In the genomic region with DNA sequence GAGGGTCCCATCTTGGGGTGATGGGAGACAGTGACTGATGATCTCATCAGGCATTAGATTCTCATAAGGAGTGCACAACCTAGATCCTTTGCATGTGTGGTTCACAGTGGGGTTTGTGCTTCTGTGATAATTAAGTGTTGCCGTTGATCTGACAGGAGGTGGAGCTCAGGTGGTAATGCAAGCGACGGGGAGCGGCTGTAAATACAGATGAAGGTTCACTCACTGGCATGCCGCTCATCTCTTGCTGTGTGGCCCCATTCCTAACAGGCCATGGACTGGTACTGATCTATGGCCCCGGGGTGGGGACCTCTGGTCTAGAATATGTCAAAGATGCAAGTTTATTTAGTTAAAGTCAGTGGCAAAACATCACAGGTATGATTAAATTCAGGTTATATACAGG, we compare ENCODE assay signal across 21 cellular contexts. TPM values are rescaled to one million over a fixed set of nuclear protein-coding genes. Genes with fewer than 3 reads are reported as not detected.
A peak's percentile ranks its signal among the peaks of the same experiment; 100 is the strongest.
DNase-seq lines count a peak whose midpoint lies in the region; ATAC-seq, FAIRE-seq and TF ChIP-seq lines count a peak whose summit lies in the region.
"Had no signal": no experiment of that assay in that cellular context is flagged by ENCODE, and none has a peak within 500 bp of the region (broad histone marks: within the 10 kb centered on the region; RNA-seq: fewer than 3 reads in every experiment).

No MANE protein-coding gene starts in this region.

- no peak for DNase-seq in activated naive CD8-positive, alpha-beta T cell treated with anti-CD3 and anti-CD28 coated beads for 36 hours
- no peak for DNase-seq in activated naive CD8-positive, alpha-beta T cell treated with anti-CD3 and anti-CD28 coated beads, Interleukin-2, amount 50 U/mL, for 24 hours
- DNase-seq in Peyer's patch, result peak in 2 of 3 donors; percentile 64 to 68
- DNase-seq in keratinocyte (ENCODE audit: low read depth, low spot score), result no peak
- peak; percentile 77 for DNase-seq in small intestine
- no peak for DNase-seq in DMS 273 treated with DMSO at 0.1 percent for 48 hours (lab: John Stamatoyannopoulos, UW)
- DNase-seq in Ammon's horn (ENCODE audit: low spot score), result no peak
- DNase-seq: C1 segment of cervical spinal cord, GDM1, GM23248, HCEC 1CT, KBM-7, NCI-H1436, NCI-H2029 treated with DMSO at 0.1 percent for 48 hours, NCI-H226, NCI-H524 treated with DMSO at 0.1 percent for 48 hours, PC-3 had no signal

- no peak for TF ChIP-seq POLR2A in Peyer's patch (IDR thresholded peaks at IDR 0.05)

- TF ChIP-seq CTCF in Peyer's patch (IDR thresholded peaks at IDR 0.05) (no peak), keratinocyte (optimal IDR thresholded peaks at IDR 0.05 in 1 of 3, IDR thresholded peaks at IDR 0.05 in 1 of 3, conservative IDR thresholded peaks at IDR 0.05 in 1 of 3; ENCODE audit: extremely low read depth in 1 of 3, insufficient read depth in 2 of 3, low read length in 3 of 3) (peak in 1 of 3 experiments; percentile 22)

- H3K36me3 ChIP-seq in Peyer's patch (no peaks in the 10 kb centered on the region), keratinocyte (ENCODE audit: control insufficient read depth in 2 of 2, extremely low read depth in 1 of 2, insufficient read depth in 2 of 2, low read length in 2 of 2) (no peaks in the 10 kb centered on the region), small intestine (ENCODE audit: control insufficient read depth in 2 of 2, insufficient read depth in 2 of 2, low read length in 2 of 2) (no peaks in the 10 kb centered on the region)

- H3K9me3 ChIP-seq in Peyer's patch (no peaks in the 10 kb centered on the region), keratinocyte (ENCODE audit: control insufficient read depth, low read depth, low read length) (no peaks in the 10 kb centered on the region), small intestine (ENCODE audit: control insufficient read depth, low read depth) (no peaks in the 10 kb centered on the region)

- no peaks in the 10 kb centered on the region for H4K20me1 ChIP-seq in keratinocyte (ENCODE audit: control insufficient read depth, extremely low read depth, insufficient read depth, low read length)

- no peaks in the 10 kb centered on the region for H3K9me3 Mint-ChIP-seq in activated naive CD8-positive, alpha-beta T cell treated with anti-CD3 and anti-CD28 coated beads for 36 hours
- H3K9me3 Mint-ChIP-seq in activated naive CD8-positive, alpha-beta T cell treated with anti-CD3 and anti-CD28 coated beads, Interleukin-2, amount 50 U/mL, for 24 hours, result no peaks in the 10 kb centered on the region

- H3K4me1 Mint-ChIP-seq in activated naive CD8-positive, alpha-beta T cell treated with anti-CD3 and anti-CD28 coated beads for 36 hours, result peaks cover 50% of the 10 kb centered on the region
- H3K4me1 Mint-ChIP-seq in activated naive CD8-positive, alpha-beta T cell treated with anti-CD3 and anti-CD28 coated beads, Interleukin-2, amount 50 U/mL, for 24 hours, result peaks cover 60% of the 10 kb centered on the region

- H3K4me3 ChIP-seq in Peyer's patch, result no peak overlapping the region
- no peak overlapping the region for H3K4me3 ChIP-seq in keratinocyte (ENCODE audit: control insufficient read depth in 2 of 3, extremely low read depth in 1 of 3, insufficient read depth in 2 of 3, low read depth in 1 of 3, low read length in 3 of 3)
- H3K4me3 ChIP-seq in small intestine (ENCODE audit: low read depth in 1 of 2, low read length in 2 of 2), result no peak overlapping the region
- H3K4me3 ChIP-seq: GM12878, GM23248 had no signal

- ATAC-seq in activated naive CD8-positive, alpha-beta T cell treated with anti-CD3 and anti-CD28 coated beads, Interleukin-2, amount 50 U/mL, for 24 hours, result no peak
- ATAC-seq in HG03342 (IDR thresholded peaks at IDR 0.05; ENCODE audit: unreplicated experiment), result no peak
- ATAC-seq: GM12878, PC-3 had no signal

- H3K27me3 ChIP-seq in Peyer's patch (no peaks in the 10 kb centered on the region), keratinocyte (ENCODE audit: control insufficient read depth, extremely low read depth, insufficient read depth, low read length) (no peaks in the 10 kb centered on the region), small intestine (ENCODE audit: control insufficient read depth in 2 of 2, insufficient read depth in 2 of 2, low read length in 2 of 2) (no peaks in the 10 kb centered on the region)

- H3K4me1 ChIP-seq in Peyer's patch, result peaks cover 0 to 19% (median 0%) of the 10 kb centered on the region in 4 donors
- peaks cover 13% of the 10 kb centered on the region for H3K4me1 ChIP-seq in keratinocyte (ENCODE audit: control insufficient read depth, extremely low read depth, insufficient read depth, low read length)
- H3K4me1 ChIP-seq in small intestine (ENCODE audit: control insufficient read depth in 2 of 2, insufficient read depth in 1 of 2, low read depth in 1 of 2, low read length in 1 of 2), result no peaks in the 10 kb centered on the region

- dilution Hi-C loops in keratinocyte (cut with MboI; ENCODE audit: extremely low pct_ligation_motif_present, low sequenced_read_pairs), result no loop called here

- peak overlapping the region; percentile 0 for H3K27ac Mint-ChIP-seq in activated naive CD8-positive, alpha-beta T cell treated with anti-CD3 and anti-CD28 coated beads for 36 hours
- H3K27ac Mint-ChIP-seq in activated naive CD8-positive, alpha-beta T cell treated with anti-CD3 and anti-CD28 coated beads, Interleukin-2, amount 50 U/mL, for 24 hours, result no peak overlapping the region

- H3K27ac ChIP-seq in Peyer's patch, result peak overlapping the region in 1 of 4 donors; percentile 48
- no peak overlapping the region for H3K27ac ChIP-seq in keratinocyte (ENCODE audit: control insufficient read depth, insufficient read depth, low read length)
- peak overlapping the region in 1 of 2 donors; percentile 35 for H3K27ac ChIP-seq in small intestine (ENCODE audit: low read depth in 1 of 2, low read length in 1 of 2)
- H3K27ac ChIP-seq: GM23248 had no signal

- no peak overlapping the region for H3K4me3 Mint-ChIP-seq in activated naive CD8-positive, alpha-beta T cell treated with anti-CD3 and anti-CD28 coated beads for 36 hours
- no peak overlapping the region for H3K4me3 Mint-ChIP-seq in activated naive CD8-positive, alpha-beta T cell treated with anti-CD3 and anti-CD28 coated beads, Interleukin-2, amount 50 U/mL, for 24 hours

- 23 to 62% (median 38%) methylated on average over 6 of the region's 6 CpGs for WGBS in small intestine, 3 donors

- peak overlapping the region; percentile 38 for H3K4me2 ChIP-seq in keratinocyte (ENCODE audit: control insufficient read depth, extremely low read depth, insufficient read depth, low read depth, low read length)

- peaks cover 22% of the 10 kb centered on the region for H3K36me3 Mint-ChIP-seq in activated naive CD8-positive, alpha-beta T cell treated with anti-CD3 and anti-CD28 coated beads for 36 hours
- H3K36me3 Mint-ChIP-seq in activated naive CD8-positive, alpha-beta T cell treated with anti-CD3 and anti-CD28 coated beads, Interleukin-2, amount 50 U/mL, for 24 hours (ENCODE audit: low read depth), result peaks cover 6% of the 10 kb centered on the region

- H3K79me2 ChIP-seq in keratinocyte (ENCODE audit: control insufficient read depth, insufficient read depth, low read length), result peaks cover 74% of the 10 kb centered on the region

- FAIRE-seq in keratinocyte (lab: Jason Lieb, UNC) (peak; percentile 72), small intestine (lab: Jason Lieb, UNC) (no peak)
- FAIRE-seq: A204.1, GM12878, GM18507 had no signal

- no peaks in the 10 kb centered on the region for H3K9me1 ChIP-seq in keratinocyte (ENCODE audit: control insufficient read depth, extremely low read depth, insufficient read depth, low read length)

- no peak overlapping the region for H2AFZ ChIP-seq in keratinocyte (ENCODE audit: control insufficient read depth, low read length)
- H2AFZ ChIP-seq: GM23248 had no signal

- no peak overlapping the region for H3K9ac ChIP-seq in keratinocyte (ENCODE audit: control insufficient read depth, extremely low read depth, insufficient read depth, low read length)
- H3K9ac ChIP-seq: GM23248 had no signal

- H3K27me3 Mint-ChIP-seq in activated naive CD8-positive, alpha-beta T cell treated with anti-CD3 and anti-CD28 coated beads for 36 hours, result no peaks in the 10 kb centered on the region
- no peaks in the 10 kb centered on the region for H3K27me3 Mint-ChIP-seq in activated naive CD8-positive, alpha-beta T cell treated with anti-CD3 and anti-CD28 coated beads, Interleukin-2, amount 50 U/mL, for 24 hours

RNA-seq across cellular contexts. Expression of gene MEF2A, which starts 8.7 kb away (rescaled TPM):
- 10 to 100 TPM; 20.9 to 21.9 TPM for total RNA-seq in activated naive CD8-positive, alpha-beta T cell treated with anti-CD3 and anti-CD28 coated beads for 36 hours
- 10 to 100 TPM; 34.1 to 94.1 (median 41.4) TPM for total RNA-seq in Peyer's patch
- 17.9 to 29.9 TPM (median 27.4 TPM) in 3 replicates for polyA plus RNA-seq in keratinocyte
- 74.0 TPM for polyA plus RNA-seq in keratinocyte (2011; ENCODE audit: low read depth)
- 13.1 and 20.3 TPM in 2 replicates for polyA plus RNA-seq in keratinocyte (2011; cell fraction: cytosol; rRNA removed)
- polyA plus RNA-seq in keratinocyte (2011; cell fraction: nucleus; rRNA removed), result 45.8 and 49.1 TPM in 2 replicates
- polyA plus RNA-seq in keratinocyte (2012; ENCODE audit: low replicate concordance), result 10.3 and 21.1 TPM in 2 replicates
- polyA minus RNA-seq in keratinocyte, result 25.1 to 36.2 TPM (median 35.7 TPM) in 3 replicates
- 22.4 TPM for polyA minus RNA-seq in keratinocyte (2011; cell fraction: cytosol; rRNA and poly(A)+ RNA removed)
- polyA minus RNA-seq in keratinocyte (2011; cell fraction: nucleus; rRNA and poly(A)+ RNA removed), result 32.7 and 55.1 TPM in 2 replicates
- 10 to 100 TPM; 11.2 to 12.7 (median 12.6) TPM for polyA plus RNA-seq in small intestine

Comparison
In these comparisons a context has a peak if more than half of its experiments do, and no peak if none do; other contexts are left out.
1. DNase-seq: peak in Peyer's patch (2 of 3) and small intestine (single experiment); none in activated naive CD8-positive, alpha-beta T cell treated with anti-CD3 and anti-CD28 coated beads for 36 hours (single experiment), activated naive CD8-positive, alpha-beta T cell treated with anti-CD3 and anti-CD28 coated beads, Interleukin-2, amount 50 U/mL, for 24 hours (single experiment), keratinocyte (single experiment), DMS 273 treated with DMSO at 0.1 percent for 48 hours (single experiment) and Ammon's horn (single experiment).